ENCODE assay signal across 9 cellular contexts in the genomic region with DNA sequence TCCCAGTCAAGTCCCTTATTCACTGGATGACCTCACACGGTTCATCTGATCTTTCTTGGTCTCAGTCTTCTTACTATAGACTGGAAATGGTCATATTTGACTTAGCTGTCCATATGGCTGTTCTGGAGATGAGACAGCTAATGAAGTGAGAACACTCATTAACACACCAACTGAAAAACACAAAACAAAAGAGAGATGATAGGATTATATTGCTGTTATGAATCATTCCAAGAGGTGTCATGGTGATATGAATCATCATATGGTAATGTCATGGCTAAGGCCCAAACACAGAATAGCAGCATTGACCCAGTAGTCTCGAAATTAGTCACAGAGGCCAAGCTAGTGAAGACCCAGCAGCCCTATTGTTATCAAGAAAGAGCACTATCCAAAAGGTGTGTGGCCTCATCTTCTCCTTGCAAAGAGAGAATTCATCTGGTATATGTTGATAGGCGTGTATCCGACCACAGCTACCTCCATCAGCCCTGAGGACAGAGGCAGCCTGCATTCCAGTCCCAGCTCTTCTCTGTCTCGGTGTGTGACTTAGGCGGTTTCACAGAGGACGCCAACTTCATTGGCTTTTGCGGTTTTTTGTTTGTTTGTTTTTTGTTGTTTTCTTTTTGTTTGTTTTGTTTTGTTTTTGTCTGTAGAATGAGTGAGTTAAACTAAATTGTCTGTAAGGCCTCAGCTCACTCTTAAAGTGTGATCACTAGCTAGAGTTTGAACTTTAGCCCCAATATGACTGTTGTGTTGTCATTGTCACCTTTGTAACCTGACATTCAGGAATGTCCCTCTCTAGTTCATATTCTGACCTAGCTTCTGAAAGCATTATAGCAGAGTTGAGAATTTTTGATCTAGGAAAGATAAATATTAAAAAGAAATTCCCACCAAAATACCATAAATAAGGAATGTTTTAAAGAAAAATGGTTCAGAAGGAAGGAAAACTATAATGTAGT.
DNase-seq lines count a peak whose midpoint lies in the region; ATAC-seq and TF ChIP-seq lines count a peak whose summit lies in the region.
"Had no signal": no experiment of that assay in that cellular context is flagged by ENCODE, and none has a peak within 500 bp of the region (broad histone marks: within the 10 kb centered on the region; RNA-seq: fewer than 3 reads in every experiment).

No MANE protein-coding gene starts in this region.

- H3K27ac Mint-ChIP-seq in activated T-helper 1 cell treated with anti-CD3 and anti-CD28 coated beads, Interleukin-12 subunit alpha, Interleukin-12 subunit beta, Interleukin-2, Interleukin-4 antibody, amounts not matched to agents 30 ng/mL and 10 ng/mL and 1 ng/mL, durations not matched to agents 14 hours and 24 hours and 36 hours, result peak overlapping the region; percentile 96

- DNase-seq in DMS53 (lab: John Stamatoyannopoulos, UW) (peak; percentile 80), HK-2 (ENCODE audit: unreplicated experiment) (peak; percentile 30), kidney epithelial cell (ENCODE audit: low read depth) (peak; percentile 28), Kasumi-1 (lab: John Stamatoyannopoulos, UW) (no peak), SKM-1 treated with dmso at 0.1 percent for 144 hours (lab: John Stamatoyannopoulos, UW; ENCODE audit: unreplicated experiment) (no peak), amniotic stem cell (lab: John Stamatoyannopoulos, UW) (no peak)
- DNase-seq in activated T-helper 1 cell treated with anti-CD3 and anti-CD28 coated beads, Interleukin-12 subunit alpha, Interleukin-12 subunit beta, Interleukin-2, Interleukin-4 antibody, amounts not matched to agents 30 ng/mL and 10 ng/mL and 1 ng/mL, durations not matched to agents 14 hours and 24 hours and 36 hours (ENCODE audit: low spot score), result peak; percentile 57

- TF ChIP-seq CTCF in kidney epithelial cell (IDR thresholded peaks at IDR 0.05; ENCODE audit: insufficient read depth, low read length, poor library complexity, severe bottlenecking), result no peak

- peaks cover 3% of the 10 kb centered on the region for H3K9me3 Mint-ChIP-seq in activated T-helper 1 cell treated with anti-CD3 and anti-CD28 coated beads, Interleukin-12 subunit alpha, Interleukin-12 subunit beta, Interleukin-2, Interleukin-4 antibody, amounts not matched to agents 30 ng/mL and 10 ng/mL and 1 ng/mL, durations not matched to agents 14 hours and 24 hours and 36 hours
- H3K9me3 Mint-ChIP-seq: IgD-negative memory B cell had no signal

- peak overlapping the region; percentile 53 for H3K4me3 Mint-ChIP-seq in activated T-helper 1 cell treated with anti-CD3 and anti-CD28 coated beads, Interleukin-12 subunit alpha, Interleukin-12 subunit beta, Interleukin-2, Interleukin-4 antibody, amounts not matched to agents 30 ng/mL and 10 ng/mL and 1 ng/mL, durations not matched to agents 14 hours and 24 hours and 36 hours
- H3K4me3 Mint-ChIP-seq: IgD-negative memory B cell had no signal

- H3K4me1 Mint-ChIP-seq in activated T-helper 1 cell treated with anti-CD3 and anti-CD28 coated beads, Interleukin-12 subunit alpha, Interleukin-12 subunit beta, Interleukin-2, Interleukin-4 antibody, amounts not matched to agents 30 ng/mL and 10 ng/mL and 1 ng/mL, durations not matched to agents 14 hours and 24 hours and 36 hours (ENCODE audit: low read depth), result peaks cover 62% of the 10 kb centered on the region

- H3K27me3 Mint-ChIP-seq in activated T-helper 1 cell treated with anti-CD3 and anti-CD28 coated beads, Interleukin-12 subunit alpha, Interleukin-12 subunit beta, Interleukin-2, Interleukin-4 antibody, amounts not matched to agents 30 ng/mL and 10 ng/mL and 1 ng/mL, durations not matched to agents 14 hours and 24 hours and 36 hours (ENCODE audit: insufficient read depth), result peaks cover 4% of the 10 kb centered on the region
- H3K27me3 Mint-ChIP-seq: IgD-negative memory B cell had no signal

- H3K4me3 ChIP-seq in kidney epithelial cell (ENCODE audit: low read depth, low read length), result no peak overlapping the region

- no peaks in the 10 kb centered on the region for H3K36me3 ChIP-seq in kidney epithelial cell (ENCODE audit: control insufficient read depth, insufficient read depth, low read length)

- H3K36me3 Mint-ChIP-seq in activated T-helper 1 cell treated with anti-CD3 and anti-CD28 coated beads, Interleukin-12 subunit alpha, Interleukin-12 subunit beta, Interleukin-2, Interleukin-4 antibody, amounts not matched to agents 30 ng/mL and 10 ng/mL and 1 ng/mL, durations not matched to agents 14 hours and 24 hours and 36 hours (ENCODE audit: low read depth), result peaks cover 2% of the 10 kb centered on the region

- intact Hi-C loops in activated T-helper 1 cell treated with anti-CD3 and anti-CD28 coated beads, Interleukin-12 subunit alpha, Interleukin-12 subunit beta, Interleukin-2, Interleukin-4 antibody, amounts not matched to agents 30 ng/mL and 10 ng/mL and 1 ng/mL, durations not matched to agents 14 hours and 24 hours and 36 hours (cut with micrococcal nuclease), result loop anchor here (1.0 to 10.0 kb wide), 18 partner anchors 9 to 563 kb away; partner anchors contain the start of genes BBIP1, PDCD4 and SHOC2

- H3K27me3 ChIP-seq in kidney epithelial cell (ENCODE audit: control insufficient read depth, insufficient read depth, low read length), result no peaks in the 10 kb centered on the region

- peak; percentile 97 for ATAC-seq in GM21423 (IDR thresholded peaks at IDR 0.05; ENCODE audit: unreplicated experiment)

Comparison
In these comparisons a context has a peak if more than half of its experiments do, and no peak if none do; other contexts are left out.
1. DNase-seq: peak in DMS53 (single experiment), HK-2 (single experiment), activated T-helper 1 cell treated with anti-CD3 and anti-CD28 coated beads, Interleukin-12 subunit alpha, Interleukin-12 subunit beta, Interleukin-2, Interleukin-4 antibody, amounts not matched to agents 30 ng/mL and 10 ng/mL and 1 ng/mL, durations not matched to agents 14 hours and 24 hours and 36 hours (single experiment) and kidney epithelial cell (single experiment); none in Kasumi-1 (0 of 2), SKM-1 treated with dmso at 0.1 percent for 144 hours (single experiment) and amniotic stem cell (single experiment).